ENCODE assay signal across 8 cellular contexts in the genomic region with DNA sequence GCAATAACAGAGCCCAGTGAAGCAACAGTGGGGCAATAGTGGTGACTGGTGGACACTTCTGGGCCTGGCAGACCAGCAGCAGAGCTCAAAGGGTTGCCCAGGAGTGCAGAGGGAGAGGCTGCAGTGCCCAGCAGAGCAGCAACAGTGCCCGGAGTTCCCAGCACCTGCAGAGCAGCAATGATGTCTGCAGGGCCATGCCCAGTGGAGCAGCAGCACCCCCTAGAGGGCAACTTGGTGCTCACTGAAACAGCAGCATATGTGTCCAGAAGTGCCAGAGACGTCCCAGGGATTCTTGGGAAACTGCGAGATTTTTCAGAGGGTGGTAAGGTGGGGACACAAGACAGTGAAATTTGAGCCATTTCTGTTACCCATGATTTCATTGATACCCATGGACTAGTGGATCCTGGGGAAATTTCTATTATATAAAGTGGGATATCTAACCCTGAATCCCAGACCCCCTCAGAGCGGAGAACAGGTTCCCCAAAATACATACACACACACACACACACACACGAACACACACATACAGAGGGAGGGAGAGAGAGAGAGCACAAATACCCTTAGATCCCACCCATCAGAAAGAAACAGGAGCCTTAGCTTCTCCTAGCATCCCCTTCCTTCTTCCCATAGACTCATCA.
DNase-seq lines count a peak whose midpoint lies in the region; ATAC-seq and TF ChIP-seq lines count a peak whose summit lies in the region.

No MANE protein-coding gene starts in this region.

- peak; percentile 44 for ATAC-seq in Right ventricle myocardium inferior
- peak; percentile 99 for ATAC-seq in left lung

- intact Hi-C loops in Right ventricle myocardium inferior (cut with DNase I) = loop anchor here (5.0 kb wide), 2 partner anchors 486 to 966 kb away; no protein-coding TSS in a partner anchor
- intact Hi-C loops in cardiac septum (cut with DNase I) = loop anchor here (5.0 kb wide), 2 partner anchors 486 to 956 kb away; no protein-coding TSS in a partner anchor
- intact Hi-C loops in left lung (cut with DNase I) = loop anchor here in 1 of 2 donors (10.0 kb wide), 1 partner anchor 963 kb away; no protein-coding TSS in a partner anchor

- H3K4me3 ChIP-seq in left lung = no peak overlapping the region

- no peaks in the 10 kb centered on the region for H3K4me1 ChIP-seq in left lung

- peaks cover 0 to 15% of the 10 kb centered on the region in 2 donors for H3K27me3 ChIP-seq in left lung

- no peaks in the 10 kb centered on the region for H3K9me3 ChIP-seq in left lung

- H3K27ac ChIP-seq in caudate nucleus (ENCODE audit: low read depth, low read length) = no peak overlapping the region
- H3K27ac ChIP-seq in left lung = no peak overlapping the region

- TF ChIP-seq CTCF in left lung (IDR thresholded peaks at IDR 0.05) = peak; percentile 70 to 72

- no peaks in the 10 kb centered on the region for H3K36me3 ChIP-seq in left lung

- DNase-seq in Right ventricle myocardium inferior (ENCODE audit: missing footprints) (no peak), cardiac septum (ENCODE audit: low spot score) (no peak), NCI-H1436 (lab: John Stamatoyannopoulos, UW) (peak; percentile 60), T-helper 9 cell (peak; percentile 7), caudate nucleus (lab: John Stamatoyannopoulos, UW) (peak in 56 of 61 donors; percentile 14 to 88 (median 54)), left lung (peak; percentile 57 to 82), H4 (ENCODE audit: low spot score) (no peak)
- DNase-seq in stimulated activated CD8-positive, alpha-beta memory T cell treated with anti-CD3 and anti-CD28 coated beads, Interleukin-2, amount 100 ng/mL, for 48 hours (ENCODE audit: low read depth in 2 of 2) = peak; percentile 55 to 58

Comparison
In these comparisons a context has a peak if more than half of its experiments do, and no peak if none do; other contexts are left out.
1. DNase-seq: peak in NCI-H1436 (single experiment), T-helper 9 cell (single experiment), caudate nucleus (56 of 61), left lung (2 of 2) and stimulated activated CD8-positive, alpha-beta memory T cell treated with anti-CD3 and anti-CD28 coated beads, Interleukin-2, amount 100 ng/mL, for 48 hours (2 of 2); none in Right ventricle myocardium inferior (single experiment), cardiac septum (single experiment) and H4 (single experiment).